In the genomic region with DNA sequence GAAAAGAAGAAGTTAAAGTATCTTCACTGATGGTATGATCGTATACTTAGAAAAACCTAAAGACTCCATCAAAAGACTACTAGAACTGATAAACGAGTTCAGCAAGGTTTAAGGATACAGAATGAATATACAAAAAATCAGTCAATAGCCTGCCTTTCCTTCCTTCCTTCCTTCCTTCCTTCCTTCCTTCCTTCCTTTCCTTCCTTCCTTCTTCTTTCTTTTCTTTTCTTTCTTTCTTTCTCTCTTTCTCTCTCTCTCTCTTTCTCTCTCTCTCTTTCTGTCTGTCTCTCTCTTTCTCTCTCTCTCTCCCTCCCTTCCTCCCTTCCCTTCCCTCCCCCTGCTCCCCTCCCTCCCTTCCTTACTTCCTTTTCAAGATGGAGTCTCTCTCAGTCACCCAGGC, we compare ENCODE assay signal across 2 cellular contexts.
TF ChIP-seq lines count a peak whose summit lies in the region.

No MANE protein-coding gene starts in this region.

TF ChIP-seq in GM12878, 131 proteins besides CTCF, POLR2A, EP300 and RAD21:
- no peak for TF ChIP-seq RUNX3 (IDR thresholded peaks at IDR 0.05; ENCODE audit: low read length)

TF ChIP-seq in H1, 55 proteins besides CTCF, POLR2A, EP300 and RAD21:
- TF ChIP-seq BACH1 (IDR thresholded peaks at IDR 0.05; ENCODE audit: low read length) (no peak), POU5F1 (IDR thresholded peaks at IDR 0.05; ENCODE audit: low read depth, low read length) (no peak), KDM4A (IDR thresholded peaks at IDR 0.05; ENCODE audit: low read depth, low read length, severe bottlenecking) (no peak), BCL11A (IDR thresholded peaks at IDR 0.05; ENCODE audit: low read depth in 2 of 2, low read length in 2 of 2) (no peak)
